8 cellular contexts compared by ENCODE assay signal in genomic region chr19:1251233-1251502, GRCh38. TPM values are rescaled to one million over a fixed set of nuclear protein-coding genes. Genes with fewer than 3 reads are reported as not detected.
A peak's percentile ranks its signal among the peaks of the same experiment; 100 is the strongest.
DNase-seq lines count a peak whose midpoint lies in the region; ATAC-seq and TF ChIP-seq lines count a peak whose summit lies in the region.

No MANE protein-coding gene starts in this region.

- peak; percentile 48 for DNase-seq in GM03348 (ENCODE audit: low spot score)
- no peak for DNase-seq in T-helper 17 cell
- DNase-seq in fibroblast of gingiva (ENCODE audit: low read depth): peak; percentile 65
- no peak for DNase-seq in GOT3 (lab: John Stamatoyannopoulos, UW)
- DNase-seq in NK-92 (lab: John Stamatoyannopoulos, UW; ENCODE audit: unreplicated experiment): no peak
- no peak for DNase-seq in OCI-M2 (lab: John Stamatoyannopoulos, UW; ENCODE audit: unreplicated experiment)

- peaks cover 32% of the 10 kb centered on the region for H3K4me1 ChIP-seq in neuron (ENCODE audit: insufficient read depth, low read length)

- peaks cover 44% of the 10 kb centered on the region for H3K36me3 ChIP-seq in neuron (ENCODE audit: insufficient read depth, low read length)

- H3K4me3 ChIP-seq in neuron (ENCODE audit: low read length): peak overlapping the region; percentile 90

- no peak overlapping the region for H2AFZ ChIP-seq in neuron (ENCODE audit: low read depth, low read length)

- peaks cover 8% of the 10 kb centered on the region for H3K4me1 Mint-ChIP-seq in T-helper 17 cell

- no peak for ATAC-seq in T-helper 17 cell

- no peaks in the 10 kb centered on the region for H3K27me3 ChIP-seq in neuron (ENCODE audit: insufficient read depth, low read length)

- H3K27ac Mint-ChIP-seq in T-helper 17 cell: peak overlapping the region; percentile 93

- H3K9me3 ChIP-seq in T-helper 17 cell (ENCODE audit: control insufficient read depth, low read length, poor library complexity, severe bottlenecking) (no peaks in the 10 kb centered on the region), neuron (ENCODE audit: low read length) (no peaks in the 10 kb centered on the region)

- peaks cover 4% of the 10 kb centered on the region for H3K36me3 Mint-ChIP-seq in T-helper 17 cell (ENCODE audit: low read depth)

- peak overlapping the region; percentile 99 for H3K27ac ChIP-seq in 22Rv1

- no peaks in the 10 kb centered on the region for H3K27me3 Mint-ChIP-seq in T-helper 17 cell

- peak overlapping the region; percentile 92 for H3K4me3 Mint-ChIP-seq in T-helper 17 cell

- no peak for TF ChIP-seq CTCF in 22Rv1 (IDR thresholded peaks at IDR 0.05)

RNA-seq across cellular contexts. Expression of gene MIDN, which starts 2.8 kb away (rescaled TPM):
- 100 to 1,000 TPM in 1 of 2 donors, 10 to 100 TPM in 1; 87.1 to 113 TPM for total RNA-seq in T-helper 17 cell

RNA-seq across cellular contexts. Expression of gene ATP5F1D, which starts 9.6 kb away (rescaled TPM):
- 100 to 1,000 TPM; 104 to 115 TPM for total RNA-seq in T-helper 17 cell

RNA-seq across cellular contexts. Expression of gene CBARP, which starts 13.4 kb away (rescaled TPM):
- total RNA-seq in T-helper 17 cell: not detected

RNA-seq across cellular contexts. Expression of gene CIRBP, which starts 18.0 kb away (rescaled TPM):
- 100 to 1,000 TPM; 460 to 474 TPM for total RNA-seq in T-helper 17 cell

RNA-seq across cellular contexts. Expression of gene FAM174C, which starts 24.2 kb away (rescaled TPM):
- total RNA-seq in T-helper 17 cell: 10 to 100 TPM; 40.6 to 43.6 TPM

Comparison
In these comparisons a context has a peak if more than half of its experiments do, and no peak if none do; other contexts are left out.
1. DNase-seq: peak in GM03348 (single experiment) and fibroblast of gingiva (single experiment); none in T-helper 17 cell (0 of 3), GOT3 (single experiment), NK-92 (single experiment) and OCI-M2 (single experiment).